10 cellular contexts compared by ENCODE assay signal in the genomic region with DNA sequence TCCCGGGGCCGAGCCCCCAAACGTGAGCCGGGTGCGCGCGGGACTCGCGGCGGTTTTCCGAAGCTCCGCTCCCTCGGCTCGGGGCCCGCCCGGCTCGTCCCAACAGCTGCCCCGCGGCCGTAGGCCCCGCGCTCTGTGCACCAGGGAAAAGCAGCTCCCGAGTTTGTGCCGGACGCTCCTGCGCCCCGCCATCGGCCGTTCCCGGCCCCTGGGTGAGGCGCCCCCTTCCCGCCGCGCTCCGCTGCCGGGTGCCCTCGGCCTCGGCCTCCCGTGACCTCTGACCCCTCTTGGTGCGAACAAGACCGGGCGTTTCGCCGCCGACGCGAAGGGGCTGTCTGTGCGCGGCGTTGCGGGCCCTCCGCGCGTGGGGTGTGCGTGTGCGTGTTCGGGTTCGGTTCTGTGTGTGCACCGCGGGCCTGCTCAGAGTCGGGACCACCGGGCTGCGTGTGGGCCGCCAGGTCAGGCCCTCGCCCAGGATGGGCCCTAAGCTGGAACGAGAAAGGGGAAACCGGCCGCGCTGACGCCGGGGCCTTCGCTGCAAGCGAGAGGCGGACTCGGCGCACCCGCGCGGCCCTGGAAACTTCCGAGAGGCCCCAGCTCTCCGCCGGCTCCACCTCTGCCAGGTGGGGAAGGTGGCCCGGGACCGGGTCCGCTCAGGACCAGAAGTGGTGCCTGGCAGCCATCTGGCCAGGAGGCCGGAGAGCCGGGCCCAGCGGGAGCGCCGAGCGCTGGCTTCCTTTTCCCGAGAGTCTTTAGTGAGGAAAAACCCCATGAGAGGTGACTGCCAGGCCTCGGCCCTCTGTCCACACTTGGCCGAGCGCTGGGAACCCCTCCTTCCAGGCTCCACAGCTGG. TPM values are rescaled to one million over a fixed set of nuclear protein-coding genes. Genes with fewer than 3 reads are reported as not detected.
DNase-seq lines count a peak whose midpoint lies in the region; FAIRE-seq and TF ChIP-seq lines count a peak whose summit lies in the region.
"Had no signal": no experiment of that assay in that cellular context is flagged by ENCODE, and none has a peak within 500 bp of the region (broad histone marks: within the 10 kb centered on the region; RNA-seq: fewer than 3 reads in every experiment).

No MANE protein-coding gene starts in this region.

- H3K27ac Mint-ChIP-seq in astrocyte (ENCODE audit: unreplicated experiment) = no peak overlapping the region

- no peaks in the 10 kb centered on the region for H3K36me3 Mint-ChIP-seq in astrocyte (ENCODE audit: low read depth, unreplicated experiment)

- H4K20me1 ChIP-seq in astrocyte (ENCODE audit: insufficient read depth, low read length) = peaks cover 30% of the 10 kb centered on the region

- H3K4me3 ChIP-seq in astrocyte (ENCODE audit: insufficient read depth, low read depth, low read length) (peak overlapping the region; percentile 49), right atrium auricular region (peak overlapping the region; percentile 39 to 68)

- peak overlapping the region; percentile 69 for H3K9ac ChIP-seq in astrocyte (ENCODE audit: low read length)

- H3K4me2 ChIP-seq in astrocyte (ENCODE audit: low read length) = peak overlapping the region; percentile 86

- TF ChIP-seq CTCF in astrocyte (IDR thresholded peaks at IDR 0.05; ENCODE audit: insufficient read depth, low read depth, low read length) = no peak
- no peak for TF ChIP-seq CTCF in right atrium auricular region (IDR thresholded peaks at IDR 0.05)

- intact Hi-C loops in posterior cingulate gyrus (cut with DNase I) = no loop called here

- DNase-seq in AG08396 (ENCODE audit: low spot score) (peak; percentile 56), astrocyte (ENCODE audit: low read depth) (no peak), right atrium auricular region (ENCODE audit: low spot score) (no peak), posterior cingulate gyrus (peak in 6 of 10 donors; percentile 5 to 87 (median 46)), NCI-H1417 (lab: John Stamatoyannopoulos, UW) (no peak), GM19240 (ENCODE audit: insufficient read length, low spot score) (no peak), substantia nigra (lab: John Stamatoyannopoulos, UW) (no peak), mucosa of gallbladder (ENCODE audit: low spot score) (no peak)

- H3K36me3 ChIP-seq in astrocyte (ENCODE audit: insufficient read depth, low read length) = no peaks in the 10 kb centered on the region
- no peaks in the 10 kb centered on the region for H3K36me3 ChIP-seq in right atrium auricular region

- peak overlapping the region; percentile 24 for H2AFZ ChIP-seq in astrocyte (ENCODE audit: low read depth, low read length)

- H3K4me1 Mint-ChIP-seq in astrocyte (ENCODE audit: low read depth, unreplicated experiment) = no peaks in the 10 kb centered on the region

- peaks cover 44% of the 10 kb centered on the region for H3K27me3 Mint-ChIP-seq in astrocyte (ENCODE audit: low read depth, unreplicated experiment)

- H3K9me3 ChIP-seq in astrocyte (ENCODE audit: insufficient read depth, low read depth, low read length) (no peaks in the 10 kb centered on the region), right atrium auricular region (no peaks in the 10 kb centered on the region)

- H3K9me3 Mint-ChIP-seq in astrocyte (ENCODE audit: unreplicated experiment) = no peaks in the 10 kb centered on the region

- peak overlapping the region; percentile 64 for H3K4me3 Mint-ChIP-seq in astrocyte (ENCODE audit: unreplicated experiment)

- H3K27me3 ChIP-seq in astrocyte (ENCODE audit: insufficient read depth, low read length) (peaks cover 9% of the 10 kb centered on the region), right atrium auricular region (peaks cover 15 to 36% of the 10 kb centered on the region in 2 donors)

- peaks cover 65% of the 10 kb centered on the region for H3K79me2 ChIP-seq in astrocyte (ENCODE audit: insufficient read depth, low read length)

- no peak for FAIRE-seq in astrocyte (lab: Jason Lieb, UNC)
- FAIRE-seq: TTC549 had no signal

- peaks cover 35% of the 10 kb centered on the region for H3K4me1 ChIP-seq in astrocyte (ENCODE audit: insufficient read depth, low read length)
- peaks cover 0 to 38% of the 10 kb centered on the region in 2 donors for H3K4me1 ChIP-seq in right atrium auricular region

- H3K27ac ChIP-seq in astrocyte (ENCODE audit: low read depth, low read length) (peak overlapping the region; percentile 38), right atrium auricular region (peak overlapping the region in 1 of 2 donors; percentile 27), substantia nigra (ENCODE audit: low read depth, low read length, poor library complexity, severe bottlenecking) (no peak overlapping the region)

RNA-seq across cellular contexts. Expression of a gene that starts 1.9 kb away (rescaled TPM):
- total RNA-seq in astrocyte (0.43 and 1.5 TPM in 2 replicates), right atrium auricular region (1 to 10 TPM in 1 of 2 donors, under 1 TPM in 1; 0.22 to 3.3 TPM), mucosa of gallbladder (29.3 TPM)

RNA-seq across cellular contexts. Expression of a gene that starts 49.6 kb away (rescaled TPM):
- total RNA-seq in astrocyte (not detected in 2 replicates), right atrium auricular region (not detected), mucosa of gallbladder (not detected)
- total RNA-seq: NCI-H460 had no signal

Comparison
In these comparisons a context has a peak if more than half of its experiments do, and no peak if none do; other contexts are left out.
1. DNase-seq: peak in AG08396 (single experiment) and posterior cingulate gyrus (6 of 10); none in astrocyte (single experiment), right atrium auricular region (single experiment), NCI-H1417 (0 of 3), GM19240 (single experiment), substantia nigra (0 of 49) and mucosa of gallbladder (single experiment).